Comparison of ENCODE assay signal across 24 cellular contexts in the genomic region with DNA sequence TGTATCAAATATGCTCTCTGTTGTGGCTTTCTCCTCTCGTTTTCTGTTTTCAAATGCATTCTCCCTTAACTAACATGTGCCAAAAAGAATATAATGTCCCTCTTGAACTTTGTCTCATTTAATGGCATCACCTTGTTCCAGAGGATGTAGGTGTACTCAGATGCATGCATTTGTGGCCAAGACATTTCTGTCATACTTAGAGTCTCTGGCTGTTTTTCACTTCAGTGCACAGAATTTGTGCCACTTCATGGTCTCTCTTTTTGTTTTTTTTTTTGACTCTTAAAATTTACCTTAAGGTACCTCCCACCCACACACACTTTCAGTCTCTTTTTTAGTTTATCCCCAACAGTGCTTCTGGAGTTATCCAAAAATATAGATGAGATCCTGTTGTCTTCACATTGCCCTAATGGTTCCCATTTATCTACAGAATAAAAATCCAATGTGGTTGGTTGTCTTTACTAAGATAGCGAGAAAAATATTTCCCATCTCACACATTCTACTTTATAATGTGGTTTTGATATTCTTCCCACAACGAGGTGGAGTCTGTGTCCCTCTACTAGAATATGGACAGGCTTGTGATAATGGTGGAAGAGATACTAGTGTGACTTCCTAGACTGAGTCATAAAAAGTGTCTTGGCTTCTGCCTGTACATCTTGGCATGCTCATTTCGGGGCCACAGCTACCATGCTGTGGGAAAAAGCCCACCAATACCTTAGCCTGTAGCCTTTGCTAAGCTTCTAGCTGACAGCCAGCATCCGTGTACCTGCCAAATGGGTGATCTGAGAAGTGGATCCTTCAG.
DNase-seq lines count a peak whose midpoint lies in the region; ATAC-seq, FAIRE-seq and TF ChIP-seq lines count a peak whose summit lies in the region.
"Had no signal": no experiment of that assay in that cellular context is flagged by ENCODE, and none has a peak within 500 bp of the region (broad histone marks: within the 10 kb centered on the region; RNA-seq: fewer than 3 reads in every experiment).

No MANE protein-coding gene starts in this region.

- H3K36me3 ChIP-seq in kidney (ENCODE audit: control insufficient read depth in 1 of 2, insufficient read depth in 2 of 2, low read length in 2 of 2): no peaks in the 10 kb centered on the region
- H3K36me3 ChIP-seq: esophagus squamous epithelium, left ventricle myocardium inferior, stomach, upper lobe of right lung had no signal

- no peak overlapping the region for H3K9ac ChIP-seq in kidney (ENCODE audit: low read length in 2 of 2)

- H3K27ac Mint-ChIP-seq in activated naive CD8-positive, alpha-beta T cell: peak overlapping the region; percentile 22
- H3K27ac Mint-ChIP-seq: activated B cell treated with CpG ODN at 0.5 μM for 24 hours had no signal

- H3K36me3 Mint-ChIP-seq in activated naive CD8-positive, alpha-beta T cell: peaks cover 4% of the 10 kb centered on the region
- H3K36me3 Mint-ChIP-seq: CD8-positive, alpha-beta memory T cell had no signal

- no peaks in the 10 kb centered on the region for H3K9me3 ChIP-seq in kidney (ENCODE audit: control insufficient read depth in 1 of 2, low read length in 2 of 2)
- H3K9me3 ChIP-seq: esophagus squamous epithelium, left ventricle myocardium inferior, mucosa of descending colon, stomach had no signal

- no peak for FAIRE-seq in kidney (lab: Jason Lieb, UNC)
- FAIRE-seq: H54, HepG2 had no signal

- intact Hi-C loops in kidney (cut with DNase I): no loop called here

- peaks cover 0 to 2% of the 10 kb centered on the region in 2 donors for H3K4me1 ChIP-seq in kidney (ENCODE audit: control insufficient read depth in 1 of 2, insufficient read depth in 1 of 2, low read depth in 1 of 2, low read length in 2 of 2)
- H3K4me1 ChIP-seq: stomach had no signal

- no peak overlapping the region for H3K27ac ChIP-seq in kidney (ENCODE audit: low read depth in 2 of 2, low read length in 2 of 2)
- H3K27ac ChIP-seq: esophagus squamous epithelium, left ventricle myocardium inferior, stomach, upper lobe of right lung had no signal

- peak; percentile 10 for DNase-seq in GM12865 (ENCODE audit: low read depth)
- no peak for DNase-seq in NOMO-1 treated with DMSO at 0.1 percent for 48 hours (lab: John Stamatoyannopoulos, UW; ENCODE audit: unreplicated experiment)
- no peak for DNase-seq in COLO668 (lab: John Stamatoyannopoulos, UW; ENCODE audit: unreplicated experiment)
- no peak for DNase-seq in stimulated activated CD4-positive, alpha-beta T cell treated with anti-CD3 and anti-CD28 coated beads, Interleukin-12 subunit alpha, Interleukin-12 subunit beta, amount 100 ng/mL, for 4 hours
- no peak for DNase-seq in kidney
- DNase-seq: activated B cell treated with CpG ODN at 0.5 μM for 24 hours; activated gamma-delta T cell; aorta; CD8-positive, alpha-beta memory T cell; cerebellar nuclear complex; effector CD8-positive, alpha-beta T cell; esophagus squamous epithelium; left ventricle myocardium inferior; mucosa of descending colon; NCI-H146; stimulated activated CD4-positive, alpha-beta T cell treated with anti-CD3 and anti-CD28 coated beads, Interleukin-15, amount 100 ng/mL, for 24 hours; stomach; upper lobe of right lung had no signal

- peak; percentile 51 for ATAC-seq in GM18907 (IDR thresholded peaks at IDR 0.05; ENCODE audit: unreplicated experiment)
- ATAC-seq in HG02852 (IDR thresholded peaks at IDR 0.05; ENCODE audit: unreplicated experiment): peak; percentile 72
- ATAC-seq: HepG2, mucosa of descending colon, Panc1, upper lobe of right lung had no signal

- H3K4me3 ChIP-seq in GM12865 (ENCODE audit: low read depth, low read length) (no peak overlapping the region), kidney (ENCODE audit: low read length in 2 of 2) (no peak overlapping the region)
- H3K4me3 ChIP-seq: esophagus squamous epithelium, left ventricle myocardium inferior, mucosa of descending colon, stomach, upper lobe of right lung had no signal

- peaks cover 55% of the 10 kb centered on the region for H3K4me1 Mint-ChIP-seq in activated naive CD8-positive, alpha-beta T cell (ENCODE audit: low read depth)

- no peaks in the 10 kb centered on the region for H3K9me3 Mint-ChIP-seq in activated naive CD8-positive, alpha-beta T cell (ENCODE audit: low read depth)
- H3K9me3 Mint-ChIP-seq: activated B cell treated with CpG ODN at 0.5 μM for 24 hours; CD8-positive, alpha-beta memory T cell had no signal

- H3K4me3 Mint-ChIP-seq in activated naive CD8-positive, alpha-beta T cell: no peak overlapping the region
- H3K4me3 Mint-ChIP-seq: activated B cell treated with CpG ODN at 0.5 μM for 24 hours; CD8-positive, alpha-beta memory T cell had no signal

- TF ChIP-seq CTCF in GM12865 (IDR thresholded peaks at IDR 0.05; ENCODE audit: insufficient read depth, low read depth, low read length, missing control alignments): no peak
- no peak for TF ChIP-seq CTCF in kidney (IDR thresholded peaks at IDR 0.05; ENCODE audit: borderline replicate concordance, extremely low read depth, insufficient read depth)

- no peaks in the 10 kb centered on the region for H3K27me3 Mint-ChIP-seq in activated naive CD8-positive, alpha-beta T cell
- H3K27me3 Mint-ChIP-seq: activated B cell treated with CpG ODN at 0.5 μM for 24 hours; CD8-positive, alpha-beta memory T cell had no signal
